ENCODE assay signal across 33 cellular contexts in genomic region chr22:19993926-19994325, GRCh38.
"Had no signal": no experiment of that assay in that cellular context is flagged by ENCODE, and none has a peak within 500 bp of the region (broad histone marks: within the 10 kb centered on the region; RNA-seq: fewer than 3 reads in every experiment).

No MANE protein-coding gene starts in this region.

- H3K36me3 Mint-ChIP-seq: activated CD4-positive, alpha-beta memory T cell treated with anti-CD3 and anti-CD28 coated beads for 36 hours; activated CD8-positive, alpha-beta memory T cell treated with anti-CD3 and anti-CD28 coated beads, Interleukin-2, amount 10 ng/mL, durations not matched to agents 7 days and 5 days; activated naive CD4-positive, alpha-beta T cell treated with anti-CD3 and anti-CD28 coated beads, Interleukin-2, amount 50 U/mL, for 24 hours; activated naive CD8-positive, alpha-beta T cell treated with anti-CD3 and anti-CD28 coated beads for 36 hours had no signal

- H3K27me3 Mint-ChIP-seq: activated CD4-positive, alpha-beta memory T cell treated with anti-CD3 and anti-CD28 coated beads for 36 hours; activated CD4-positive, alpha-beta T cell treated with anti-CD3 and anti-CD28 coated beads for 36 hours; activated CD4-positive, alpha-beta T cell treated with anti-CD3 and anti-CD28 coated beads, Interleukin-2, amount 10 ng/mL, durations not matched to agents 24 days and 14 days; activated CD8-positive, alpha-beta memory T cell treated with anti-CD3 and anti-CD28 coated beads, Interleukin-2, amount 10 ng/mL, durations not matched to agents 7 days and 5 days; activated naive CD4-positive, alpha-beta T cell treated with anti-CD3 and anti-CD28 coated beads, Interleukin-2, amount 50 U/mL, for 24 hours; activated naive CD8-positive, alpha-beta T cell treated with anti-CD3 and anti-CD28 coated beads for 36 hours; activated naive CD8-positive, alpha-beta T cell treated with anti-CD3 and anti-CD28 coated beads, Interleukin-2, amount 50 U/mL, for 24 hours; central memory CD8-positive, alpha-beta T cell had no signal

- H3K27ac ChIP-seq: adrenal gland, brain microvascular endothelial cell, foreskin keratinocyte, gastrocnemius medialis, heart right ventricle had no signal

- H3K27me3 ChIP-seq: adrenal gland, dorsolateral prefrontal cortex, gastrocnemius medialis, heart right ventricle had no signal

- H3K27ac Mint-ChIP-seq: activated CD4-positive, alpha-beta memory T cell treated with anti-CD3 and anti-CD28 coated beads for 36 hours; activated CD4-positive, alpha-beta T cell treated with anti-CD3 and anti-CD28 coated beads for 36 hours; activated CD4-positive, alpha-beta T cell treated with anti-CD3 and anti-CD28 coated beads, Interleukin-2, amount 10 ng/mL, durations not matched to agents 24 days and 14 days; activated CD8-positive, alpha-beta memory T cell treated with anti-CD3 and anti-CD28 coated beads, Interleukin-2, amount 10 ng/mL, durations not matched to agents 7 days and 5 days; activated CD8-positive, alpha-beta T cell treated with anti-CD3 and anti-CD28 coated beads, Interleukin-2, amount 10 ng/mL, durations not matched to agents 7 days and 5 days; activated naive CD4-positive, alpha-beta T cell treated with anti-CD3 and anti-CD28 coated beads for 36 hours; activated naive CD4-positive, alpha-beta T cell treated with anti-CD3 and anti-CD28 coated beads, Interleukin-2, amount 50 U/mL, for 24 hours; activated naive CD8-positive, alpha-beta T cell treated with anti-CD3 and anti-CD28 coated beads for 36 hours; activated naive CD8-positive, alpha-beta T cell treated with anti-CD3 and anti-CD28 coated beads, Interleukin-2, amount 50 U/mL, for 24 hours; activated T-helper 1 cell treated with anti-CD3 and anti-CD28 coated beads, Interleukin-12 subunit alpha, Interleukin-12 subunit beta, Interleukin-2, Interleukin-4 antibody, amounts not matched to agents 30 ng/mL and 10 ng/mL and 1 ng/mL, durations not matched to agents 14 hours and 24 hours and 36 hours; activated T-helper 2 cell treated with anti-CD3 and anti-CD28 coated beads, Interferon-gamma antibody, Interleukin-2, Interleukin-4, amounts not matched to agents 10 μg/mL and 5 μg/mL and 100 μg/mL, durations not matched to agents 14 hours and 24 hours and 36 hours; dendritic cell treated with granulocyte-macrophage colony-stimulating factor and Interleukin-4, amounts not matched to agents 40 ng/mL and 50 ng/mL, for 4 days; endodermal cell had no signal

- FAIRE-seq: astrocyte, bronchial epithelial cell had no signal

- H3K9me3 ChIP-seq: adrenal gland, gastrocnemius medialis, heart right ventricle had no signal

- ATAC-seq: activated CD4-positive, alpha-beta T cell treated with anti-CD3 and anti-CD28 coated beads for 36 hours; activated CD8-positive, alpha-beta memory T cell treated with anti-CD3 and anti-CD28 coated beads, Interleukin-2, amount 10 ng/mL, durations not matched to agents 7 days and 5 days; activated CD8-positive, alpha-beta T cell treated with anti-CD3 and anti-CD28 coated beads, Interleukin-2, amount 10 ng/mL, durations not matched to agents 7 days and 5 days; activated naive CD8-positive, alpha-beta T cell treated with anti-CD3 and anti-CD28 coated beads, Interleukin-2, amount 50 U/mL, for 24 hours; esophagus mucosa; foreskin keratinocyte; gastrocnemius medialis; heart right ventricle had no signal

- DNase-seq: activated CD4-positive, alpha-beta memory T cell treated with anti-CD3 and anti-CD28 coated beads for 36 hours; activated CD4-positive, alpha-beta T cell treated with anti-CD3 and anti-CD28 coated beads for 36 hours; activated CD4-positive, alpha-beta T cell treated with anti-CD3 and anti-CD28 coated beads, Interleukin-2, amount 10 ng/mL, durations not matched to agents 24 days and 14 days; activated CD4-positive, CD25-positive, alpha-beta regulatory T cell; activated CD4-positive, CD25-positive, alpha-beta regulatory T cell treated with anti-CD3 and anti-CD28 coated beads, Interleukin-2, amount 50 U/mL, for 72 hours; activated CD8-positive, alpha-beta memory T cell treated with anti-CD3 and anti-CD28 coated beads, Interleukin-2, amount 10 ng/mL, durations not matched to agents 7 days and 5 days; activated CD8-positive, alpha-beta memory T cell treated with anti-CD3 and anti-CD28 coated beads, Interleukin-2, amount 50 U/mL, for 4 hours; activated CD8-positive, alpha-beta T cell treated with anti-CD3 and anti-CD28 coated beads, Interleukin-2, amount 10 ng/mL, durations not matched to agents 7 days and 5 days; activated effector memory CD4-positive, alpha-beta T cell treated with anti-CD3 and anti-CD28 coated beads, Interleukin-2, amount 50 U/mL, for 16 hours; activated naive CD4-positive, alpha-beta T cell treated with anti-CD3 and anti-CD28 coated beads for 36 hours; activated naive CD8-positive, alpha-beta T cell treated with anti-CD3 and anti-CD28 coated beads for 36 hours; activated naive CD8-positive, alpha-beta T cell treated with anti-CD3 and anti-CD28 coated beads, Interleukin-2, amount 50 U/mL, for 24 hours; activated T-cell treated with anti-CD3 and anti-CD28 coated beads, Interleukin-2, amount 50 U/mL, for 1 hour; activated T-cell treated with anti-CD3 and anti-CD28 coated beads, Interleukin-2, amount 50 U/mL, for 48 hours; adrenal gland; amygdala; brain microvascular endothelial cell; dorsolateral prefrontal cortex; effector memory CD4-positive, alpha-beta T cell; endodermal cell; foreskin keratinocyte; gastrocnemius medialis; T-helper 2 cell had no signal

- H3K36me3 ChIP-seq: adrenal gland, brain microvascular endothelial cell, gastrocnemius medialis, heart right ventricle had no signal

- H3K9me3 Mint-ChIP-seq: activated CD4-positive, alpha-beta memory T cell treated with anti-CD3 and anti-CD28 coated beads for 36 hours; activated CD4-positive, alpha-beta T cell treated with anti-CD3 and anti-CD28 coated beads, Interleukin-2, amount 10 ng/mL, durations not matched to agents 24 days and 14 days; activated naive CD4-positive, alpha-beta T cell treated with anti-CD3 and anti-CD28 coated beads for 36 hours; activated naive CD4-positive, alpha-beta T cell treated with anti-CD3 and anti-CD28 coated beads, Interleukin-2, amount 50 U/mL, for 24 hours; activated naive CD8-positive, alpha-beta T cell treated with anti-CD3 and anti-CD28 coated beads for 36 hours; activated naive CD8-positive, alpha-beta T cell treated with anti-CD3 and anti-CD28 coated beads, Interleukin-2, amount 50 U/mL, for 24 hours; activated T-helper 1 cell treated with anti-CD3 and anti-CD28 coated beads, Interleukin-12 subunit alpha, Interleukin-12 subunit beta, Interleukin-2, Interleukin-4 antibody, amounts not matched to agents 30 ng/mL and 10 ng/mL and 1 ng/mL, durations not matched to agents 14 hours and 24 hours and 36 hours; activated T-helper 2 cell treated with anti-CD3 and anti-CD28 coated beads, Interferon-gamma antibody, Interleukin-2, Interleukin-4, amounts not matched to agents 10 μg/mL and 5 μg/mL and 100 μg/mL, durations not matched to agents 14 hours and 24 hours and 36 hours; central memory CD8-positive, alpha-beta T cell; dendritic cell treated with granulocyte-macrophage colony-stimulating factor and Interleukin-4, amounts not matched to agents 40 ng/mL and 50 ng/mL, for 4 days; endodermal cell had no signal

- H3K4me3 Mint-ChIP-seq: activated CD4-positive, alpha-beta memory T cell treated with anti-CD3 and anti-CD28 coated beads for 36 hours; activated CD4-positive, alpha-beta T cell treated with anti-CD3 and anti-CD28 coated beads for 36 hours; activated CD4-positive, alpha-beta T cell treated with anti-CD3 and anti-CD28 coated beads, Interleukin-2, amount 10 ng/mL, durations not matched to agents 24 days and 14 days; activated CD8-positive, alpha-beta memory T cell treated with anti-CD3 and anti-CD28 coated beads, Interleukin-2, amount 10 ng/mL, durations not matched to agents 7 days and 5 days; activated CD8-positive, alpha-beta T cell treated with anti-CD3 and anti-CD28 coated beads, Interleukin-2, amount 10 ng/mL, durations not matched to agents 7 days and 5 days; activated naive CD4-positive, alpha-beta T cell treated with anti-CD3 and anti-CD28 coated beads for 36 hours; activated naive CD4-positive, alpha-beta T cell treated with anti-CD3 and anti-CD28 coated beads, Interleukin-2, amount 50 U/mL, for 24 hours; activated naive CD8-positive, alpha-beta T cell treated with anti-CD3 and anti-CD28 coated beads for 36 hours; activated naive CD8-positive, alpha-beta T cell treated with anti-CD3 and anti-CD28 coated beads, Interleukin-2, amount 50 U/mL, for 24 hours; activated T-helper 1 cell treated with anti-CD3 and anti-CD28 coated beads, Interleukin-12 subunit alpha, Interleukin-12 subunit beta, Interleukin-2, Interleukin-4 antibody, amounts not matched to agents 30 ng/mL and 10 ng/mL and 1 ng/mL, durations not matched to agents 14 hours and 24 hours and 36 hours; central memory CD8-positive, alpha-beta T cell; dendritic cell treated with granulocyte-macrophage colony-stimulating factor and Interleukin-4, amounts not matched to agents 40 ng/mL and 50 ng/mL, for 4 days; endodermal cell had no signal

- H3K4me1 Mint-ChIP-seq: activated CD4-positive, alpha-beta T cell treated with anti-CD3 and anti-CD28 coated beads for 36 hours; activated CD4-positive, alpha-beta T cell treated with anti-CD3 and anti-CD28 coated beads, Interleukin-2, amount 10 ng/mL, durations not matched to agents 24 days and 14 days; activated CD8-positive, alpha-beta memory T cell treated with anti-CD3 and anti-CD28 coated beads, Interleukin-2, amount 10 ng/mL, durations not matched to agents 7 days and 5 days; activated naive CD4-positive, alpha-beta T cell treated with anti-CD3 and anti-CD28 coated beads, Interleukin-2, amount 50 U/mL, for 24 hours; activated naive CD8-positive, alpha-beta T cell treated with anti-CD3 and anti-CD28 coated beads for 36 hours; activated naive CD8-positive, alpha-beta T cell treated with anti-CD3 and anti-CD28 coated beads, Interleukin-2, amount 50 U/mL, for 24 hours; central memory CD8-positive, alpha-beta T cell had no signal

- H3K4me3 ChIP-seq: adrenal gland, coronary artery, dorsolateral prefrontal cortex, gastrocnemius medialis, heart right ventricle had no signal

- H3K4me1 ChIP-seq: foreskin keratinocyte had no signal
